ENCODE assay signal across 2 cellular contexts in the genomic region with DNA sequence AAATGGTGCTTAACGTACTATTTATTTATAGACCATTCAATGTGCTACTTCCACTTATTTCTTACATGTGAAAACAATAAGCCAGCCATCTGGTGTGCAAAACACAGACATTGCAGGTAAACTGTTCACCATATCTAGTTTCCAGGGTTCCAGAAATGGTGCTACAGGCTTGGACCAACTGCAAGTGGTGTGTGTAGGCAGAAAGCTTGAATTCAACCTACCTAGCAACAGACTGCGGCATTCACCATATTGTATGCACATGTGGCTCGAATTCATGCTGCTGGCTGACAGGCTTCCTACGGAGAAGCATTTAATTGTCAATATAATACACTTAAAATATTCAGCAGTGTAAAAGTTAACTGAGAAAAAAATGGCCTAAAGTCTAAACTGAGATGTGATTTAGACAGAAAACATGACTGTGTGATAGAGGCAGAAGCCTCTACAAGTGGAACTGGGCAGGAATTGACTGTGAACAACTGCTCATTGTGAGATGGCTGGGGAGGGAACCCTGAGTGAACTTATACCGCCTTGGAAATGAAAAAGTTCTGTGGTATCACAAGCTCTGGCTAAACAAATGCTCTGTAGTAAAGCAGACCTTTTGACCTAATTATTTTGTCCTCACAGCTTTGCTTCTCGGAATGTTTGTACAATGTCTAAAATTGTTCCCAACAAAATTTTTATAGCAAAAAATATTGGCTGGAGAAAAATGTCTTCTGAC.
TF ChIP-seq lines count a peak whose summit lies in the region.

No MANE protein-coding gene starts in this region.

TF ChIP-seq in SK-N-SH, 30 proteins besides CTCF, POLR2A, EP300 and RAD21 (continued from another document):
- TF ChIP-seq, protein P1, sequence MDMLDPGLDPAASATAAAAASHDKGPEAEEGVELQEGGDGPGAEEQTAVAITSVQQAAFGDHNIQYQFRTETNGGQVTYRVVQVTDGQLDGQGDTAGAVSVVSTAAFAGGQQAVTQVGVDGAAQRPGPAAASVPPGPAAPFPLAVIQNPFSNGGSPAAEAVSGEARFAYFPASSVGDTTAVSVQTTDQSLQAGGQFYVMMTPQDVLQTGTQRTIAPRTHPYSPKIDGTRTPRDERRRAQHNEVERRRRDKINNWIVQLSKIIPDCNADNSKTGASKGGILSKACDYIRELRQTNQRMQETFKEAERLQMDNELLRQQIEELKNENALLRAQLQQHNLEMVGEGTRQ (IDR thresholded peaks at IDR 0.05; ENCODE audit: borderline replicate concordance, low read depth, low read length) = no peak
- TF ChIP-seq, protein P2, sequence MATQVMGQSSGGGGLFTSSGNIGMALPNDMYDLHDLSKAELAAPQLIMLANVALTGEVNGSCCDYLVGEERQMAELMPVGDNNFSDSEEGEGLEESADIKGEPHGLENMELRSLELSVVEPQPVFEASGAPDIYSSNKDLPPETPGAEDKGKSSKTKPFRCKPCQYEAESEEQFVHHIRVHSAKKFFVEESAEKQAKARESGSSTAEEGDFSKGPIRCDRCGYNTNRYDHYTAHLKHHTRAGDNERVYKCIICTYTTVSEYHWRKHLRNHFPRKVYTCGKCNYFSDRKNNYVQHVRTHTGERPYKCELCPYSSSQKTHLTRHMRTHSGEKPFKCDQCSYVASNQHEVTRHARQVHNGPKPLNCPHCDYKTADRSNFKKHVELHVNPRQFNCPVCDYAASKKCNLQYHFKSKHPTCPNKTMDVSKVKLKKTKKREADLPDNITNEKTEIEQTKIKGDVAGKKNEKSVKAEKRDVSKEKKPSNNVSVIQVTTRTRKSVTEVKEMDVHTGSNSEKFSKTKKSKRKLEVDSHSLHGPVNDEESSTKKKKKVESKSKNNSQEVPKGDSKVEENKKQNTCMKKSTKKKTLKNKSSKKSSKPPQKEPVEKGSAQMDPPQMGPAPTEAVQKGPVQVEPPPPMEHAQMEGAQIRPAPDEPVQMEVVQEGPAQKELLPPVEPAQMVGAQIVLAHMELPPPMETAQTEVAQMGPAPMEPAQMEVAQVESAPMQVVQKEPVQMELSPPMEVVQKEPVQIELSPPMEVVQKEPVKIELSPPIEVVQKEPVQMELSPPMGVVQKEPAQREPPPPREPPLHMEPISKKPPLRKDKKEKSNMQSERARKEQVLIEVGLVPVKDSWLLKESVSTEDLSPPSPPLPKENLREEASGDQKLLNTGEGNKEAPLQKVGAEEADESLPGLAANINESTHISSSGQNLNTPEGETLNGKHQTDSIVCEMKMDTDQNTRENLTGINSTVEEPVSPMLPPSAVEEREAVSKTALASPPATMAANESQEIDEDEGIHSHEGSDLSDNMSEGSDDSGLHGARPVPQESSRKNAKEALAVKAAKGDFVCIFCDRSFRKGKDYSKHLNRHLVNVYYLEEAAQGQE (IDR thresholded peaks at IDR 0.05; ENCODE audit: low read depth, low read length) = no peak
- no peak for TF ChIP-seq TEAD4 (IDR thresholded peaks at IDR 0.05; ENCODE audit: borderline replicate concordance, insufficient read depth)
- TF ChIP-seq RFX5 (IDR thresholded peaks at IDR 0.05; ENCODE audit: low read length) = peak; percentile 42; the same call in 1 of the 2 replicates
- TF ChIP-seq YY1 (IDR thresholded peaks at IDR 0.05; ENCODE audit: low read depth) = no peak
- no peak for TF ChIP-seq GATA2 (CRISPR knock-in tag; IDR thresholded peaks at IDR 0.05)
- no peak for TF ChIP-seq MXI1 (IDR thresholded peaks at IDR 0.05; ENCODE audit: low read depth, low read length)
- no peak for TF ChIP-seq TCF12 (IDR thresholded peaks at IDR 0.05)
TF ChIP-seq in SK-N-SH: peak in this region for 1.

TF ChIP-seq in SK-N-SH treated with all-trans-retinoic acid at 6 μM for 48 hours, 23 proteins besides CTCF, POLR2A, EP300 and RAD21 (continued from another document):
- TF ChIP-seq ZC3H10 (CRISPR knock-in tag; IDR thresholded peaks at IDR 0.05) = no peak
- TF ChIP-seq, protein P3, sequence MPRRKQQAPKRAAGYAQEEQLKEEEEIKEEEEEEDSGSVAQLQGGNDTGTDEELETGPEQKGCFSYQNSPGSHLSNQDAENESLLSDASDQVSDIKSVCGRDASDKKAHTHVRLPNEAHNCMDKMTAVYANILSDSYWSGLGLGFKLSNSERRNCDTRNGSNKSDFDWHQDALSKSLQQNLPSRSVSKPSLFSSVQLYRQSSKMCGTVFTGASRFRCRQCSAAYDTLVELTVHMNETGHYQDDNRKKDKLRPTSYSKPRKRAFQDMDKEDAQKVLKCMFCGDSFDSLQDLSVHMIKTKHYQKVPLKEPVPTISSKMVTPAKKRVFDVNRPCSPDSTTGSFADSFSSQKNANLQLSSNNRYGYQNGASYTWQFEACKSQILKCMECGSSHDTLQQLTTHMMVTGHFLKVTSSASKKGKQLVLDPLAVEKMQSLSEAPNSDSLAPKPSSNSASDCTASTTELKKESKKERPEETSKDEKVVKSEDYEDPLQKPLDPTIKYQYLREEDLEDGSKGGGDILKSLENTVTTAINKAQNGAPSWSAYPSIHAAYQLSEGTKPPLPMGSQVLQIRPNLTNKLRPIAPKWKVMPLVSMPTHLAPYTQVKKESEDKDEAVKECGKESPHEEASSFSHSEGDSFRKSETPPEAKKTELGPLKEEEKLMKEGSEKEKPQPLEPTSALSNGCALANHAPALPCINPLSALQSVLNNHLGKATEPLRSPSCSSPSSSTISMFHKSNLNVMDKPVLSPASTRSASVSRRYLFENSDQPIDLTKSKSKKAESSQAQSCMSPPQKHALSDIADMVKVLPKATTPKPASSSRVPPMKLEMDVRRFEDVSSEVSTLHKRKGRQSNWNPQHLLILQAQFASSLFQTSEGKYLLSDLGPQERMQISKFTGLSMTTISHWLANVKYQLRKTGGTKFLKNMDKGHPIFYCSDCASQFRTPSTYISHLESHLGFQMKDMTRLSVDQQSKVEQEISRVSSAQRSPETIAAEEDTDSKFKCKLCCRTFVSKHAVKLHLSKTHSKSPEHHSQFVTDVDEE (CRISPR knock-in tag; IDR thresholded peaks at IDR 0.05) = no peak
- no peak for TF ChIP-seq SNAI2 (CRISPR knock-in tag; IDR thresholded peaks at IDR 0.05)
- TF ChIP-seq GLIS3 (CRISPR knock-in tag; IDR thresholded peaks at IDR 0.05) = no peak
- TF ChIP-seq ZFP3 (CRISPR knock-in tag; IDR thresholded peaks at IDR 0.05) = no peak
- TF ChIP-seq CSDC2 (CRISPR knock-in tag; IDR thresholded peaks at IDR 0.05) = no peak
- TF ChIP-seq BACH2 (CRISPR knock-in tag; IDR thresholded peaks at IDR 0.05; ENCODE audit: borderline replicate concordance) = no peak
